Comparison of ENCODE assay signal across 1 cellular context in the genomic region with DNA sequence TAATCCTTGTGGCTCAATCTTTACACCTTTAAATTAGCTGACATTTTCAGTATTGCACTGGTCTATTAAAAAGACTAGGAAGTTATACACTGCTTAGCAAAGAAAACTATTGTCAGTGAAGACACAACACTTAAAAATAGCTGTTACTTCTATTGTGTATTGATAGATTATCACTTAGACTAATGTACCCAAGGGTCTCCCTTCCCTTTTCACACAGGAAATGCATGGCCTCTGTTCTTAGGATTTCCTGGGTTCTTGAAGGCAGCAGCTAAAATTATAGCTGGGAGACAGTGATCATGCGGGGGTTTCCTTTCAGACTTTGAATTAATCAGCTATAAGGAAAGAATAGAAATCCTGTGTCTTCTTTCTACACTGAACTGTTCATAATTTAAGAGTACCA.
TF ChIP-seq lines count a peak whose summit lies in the region.

No MANE protein-coding gene starts in this region.

TF ChIP-seq in endothelial cell of umbilical vein, 7 proteins besides CTCF, POLR2A, EP300 and RAD21:
- TF ChIP-seq GATA2 (IDR thresholded peaks at IDR 0.05; ENCODE audit: insufficient read depth, insufficient read length, low read depth, low read length) (no peak), MYC (IDR thresholded peaks at IDR 0.05; ENCODE audit: low read depth, low read length) (no peak), FOS (IDR thresholded peaks at IDR 0.05; ENCODE audit: borderline replicate concordance, insufficient read depth, low read length) (no peak), JUN (IDR thresholded peaks at IDR 0.05; ENCODE audit: borderline replicate concordance, insufficient read depth, insufficient read length, low read depth) (no peak)
TF ChIP-seq in endothelial cell of umbilical vein: peak in this region for 0.
